ENCODE assay signal across 8 cellular contexts in genomic region chr1:31216016-31216415, GRCh38. TPM values are rescaled to one million over a fixed set of nuclear protein-coding genes. Genes with fewer than 3 reads are reported as not detected.
DNase-seq lines count a peak whose midpoint lies in the region; ATAC-seq and TF ChIP-seq lines count a peak whose summit lies in the region.

No MANE protein-coding gene starts in this region.

- no peak overlapping the region for H3K56ac ChIP-seq in IMR-90 (ENCODE audit: extremely low read depth, insufficient read depth, low read length)

- no peaks in the 10 kb centered on the region for H3K9me1 ChIP-seq in IMR-90 (ENCODE audit: insufficient read depth, low read length)

- POLR2A ChIA-PET in IMR-90 (lab: Charles Lee; ENCODE audit: unreplicated experiment) = no interaction called here

- H2BK120ac ChIP-seq in IMR-90 (ENCODE audit: low read depth, low read length) = no peak overlapping the region

- H3K4me3 ChIP-seq in IMR-90 (ENCODE audit: insufficient read depth, low read depth, low read length) = no peak overlapping the region

- no peak overlapping the region for H4K5ac ChIP-seq in IMR-90 (ENCODE audit: low read depth, low read length)

- BruUV-seq in IMR-90 (replicated peaks; lab: Mats Ljungman, UMichigan) = no TSS peak

- H3K36me3 ChIP-seq in IMR-90 (ENCODE audit: control insufficient read depth, insufficient read depth, low read length) = no peaks in the 10 kb centered on the region

- in situ Hi-C loops in IMR-90 (cut with MboI; ENCODE audit: low sequenced_read_pairs) = no loop called here

- peak overlapping the region; percentile 43 for H2AFZ ChIP-seq in IMR-90 (replicated peaks; ENCODE audit: low read length, poor library complexity)

- H3K4me1 ChIP-seq in IMR-90 (ENCODE audit: control insufficient read depth, insufficient read depth, low read length) = no peaks in the 10 kb centered on the region

- no peak overlapping the region for H3K27ac ChIP-seq in IMR-90 (ENCODE audit: insufficient read depth, low read length)

- peaks cover 25% of the 10 kb centered on the region for H3K27me3 ChIP-seq in IMR-90 (ENCODE audit: control insufficient read depth, insufficient read depth, low read length)

- ATAC-seq in IMR-90 (ENCODE audit: low read depth) (no peak), HG03039 (IDR thresholded peaks at IDR 0.05; ENCODE audit: unreplicated experiment) (no peak), GM18511 (IDR thresholded peaks at IDR 0.05; ENCODE audit: unreplicated experiment) (no peak)

- no peak overlapping the region for H4K8ac ChIP-seq in IMR-90 (ENCODE audit: low read depth in 2 of 2, low read length in 2 of 2)

- no peak overlapping the region for H3K18ac ChIP-seq in IMR-90 (ENCODE audit: low read depth, low read length)

- dilution Hi-C loops in IMR-90 (cut with HindIII; ENCODE audit: low sequenced_read_pairs, unreplicated experiment) = no loop called here

- no peak overlapping the region for H3K23ac ChIP-seq in IMR-90 (ENCODE audit: low read depth, low read length)

- TF ChIP-seq CTCF in IMR-90 (conservative IDR thresholded peaks at IDR 0.05; ENCODE audit: low read depth, low read length) = no peak

- no peak overlapping the region for H2BK20ac ChIP-seq in IMR-90 (ENCODE audit: low read depth, low read length)

- no peak for TF ChIP-seq POLR2A in IMR-90 (IDR thresholded peaks at IDR 0.05; ENCODE audit: low read depth, low read length)

- no peaks in the 10 kb centered on the region for H3K79me1 ChIP-seq in IMR-90 (ENCODE audit: low read depth in 1 of 2, low read length in 2 of 2)

- H3K9me3 ChIP-seq in IMR-90 (ENCODE audit: control insufficient read depth, insufficient read depth, low read length) = peaks cover 3% of the 10 kb centered on the region

- no CpG with 5 or more reads among the region's 10 CpGs for WGBS in IMR-90 (ENCODE audit: extremely low coverage in 2 of 2, insufficient read length in 1 of 2), 2 experiments

- no peaks in the 10 kb centered on the region for H4K20me1 ChIP-seq in IMR-90 (ENCODE audit: insufficient read depth, low read length)

- TF ChIP-seq RAD21 in IMR-90 (IDR thresholded peaks at IDR 0.05; ENCODE audit: low read length) = no peak

- H2BK15ac ChIP-seq in IMR-90 (ENCODE audit: low read depth, low read length) = no peak overlapping the region

- intact Hi-C loops in IMR-90 (cut with micrococcal nuclease) = no loop called here

- DNase-seq in IMR-90 (peak; percentile 17), RPMI7951 (ENCODE audit: low read depth) (peak; percentile 41), glomerular visceral epithelial cell (ENCODE audit: extremely low spot score) (peak; percentile 10), renal cortical epithelial cell (ENCODE audit: low read depth) (peak; percentile 23), SW 1271 (lab: John Stamatoyannopoulos, UW) (no peak), dedifferentiated amniotic fluid mesenchymal stem cell (ENCODE audit: extremely low spot score) (no peak)

- no peak overlapping the region for H3K4ac ChIP-seq in IMR-90 (ENCODE audit: low read depth, low read length)

- H2BK5ac ChIP-seq in IMR-90 (ENCODE audit: low read depth, low read length, poor library complexity, severe bottlenecking) = no peak overlapping the region

- no peak overlapping the region for H3K4me2 ChIP-seq in IMR-90 (ENCODE audit: low read depth, low read length)

- CTCF ChIA-PET in IMR-90 (lab: Yijun Ruan, JAX) = no interaction called here

- H4K91ac ChIP-seq in IMR-90 (ENCODE audit: insufficient read depth, low read depth, low read length) = no peak overlapping the region

- no peak overlapping the region for H2AK9ac ChIP-seq in IMR-90 (replicated peaks; ENCODE audit: low read depth, low read length, poor library complexity)

- H2AK5ac ChIP-seq in IMR-90 (ENCODE audit: low read depth, low read length) = no peak overlapping the region

- no peak overlapping the region for H3K9ac ChIP-seq in IMR-90 (ENCODE audit: low read depth, low read length)

- H3K14ac ChIP-seq in IMR-90 (replicated peaks; ENCODE audit: low read depth, low read length) = no peak overlapping the region

TF ChIP-seq in IMR-90, 13 proteins besides CTCF, POLR2A, EP300 and RAD21:
- TF ChIP-seq MAZ (IDR thresholded peaks at IDR 0.05; ENCODE audit: borderline replicate concordance, low read depth, low read length) = no peak
- no peak for TF ChIP-seq RCOR1 (IDR thresholded peaks at IDR 0.05; ENCODE audit: insufficient replicate concordance, low read length)
- TF ChIP-seq MAFK (IDR thresholded peaks at IDR 0.05; ENCODE audit: low read depth, low read length) = no peak
- no peak for TF ChIP-seq SMC3 (IDR thresholded peaks at IDR 0.05; ENCODE audit: low read depth, low read length)
- no peak for TF ChIP-seq MXI1 (IDR thresholded peaks at IDR 0.05; ENCODE audit: borderline replicate concordance, low read depth, low read length)
- TF ChIP-seq, protein P1, sequence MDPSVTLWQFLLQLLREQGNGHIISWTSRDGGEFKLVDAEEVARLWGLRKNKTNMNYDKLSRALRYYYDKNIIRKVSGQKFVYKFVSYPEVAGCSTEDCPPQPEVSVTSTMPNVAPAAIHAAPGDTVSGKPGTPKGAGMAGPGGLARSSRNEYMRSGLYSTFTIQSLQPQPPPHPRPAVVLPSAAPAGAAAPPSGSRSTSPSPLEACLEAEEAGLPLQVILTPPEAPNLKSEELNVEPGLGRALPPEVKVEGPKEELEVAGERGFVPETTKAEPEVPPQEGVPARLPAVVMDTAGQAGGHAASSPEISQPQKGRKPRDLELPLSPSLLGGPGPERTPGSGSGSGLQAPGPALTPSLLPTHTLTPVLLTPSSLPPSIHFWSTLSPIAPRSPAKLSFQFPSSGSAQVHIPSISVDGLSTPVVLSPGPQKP (IDR thresholded peaks at IDR 0.05; ENCODE audit: borderline replicate concordance, low read depth, low read length) = no peak
- TF ChIP-seq RFX5 (IDR thresholded peaks at IDR 0.05; ENCODE audit: low read depth, low read length) = no peak
- TF ChIP-seq BHLHE40 (IDR thresholded peaks at IDR 0.05; ENCODE audit: low read depth, low read length) = no peak
- TF ChIP-seq, protein P2, sequence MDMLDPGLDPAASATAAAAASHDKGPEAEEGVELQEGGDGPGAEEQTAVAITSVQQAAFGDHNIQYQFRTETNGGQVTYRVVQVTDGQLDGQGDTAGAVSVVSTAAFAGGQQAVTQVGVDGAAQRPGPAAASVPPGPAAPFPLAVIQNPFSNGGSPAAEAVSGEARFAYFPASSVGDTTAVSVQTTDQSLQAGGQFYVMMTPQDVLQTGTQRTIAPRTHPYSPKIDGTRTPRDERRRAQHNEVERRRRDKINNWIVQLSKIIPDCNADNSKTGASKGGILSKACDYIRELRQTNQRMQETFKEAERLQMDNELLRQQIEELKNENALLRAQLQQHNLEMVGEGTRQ (IDR thresholded peaks at IDR 0.05; ENCODE audit: low read depth, low read length) = no peak
- no peak for TF ChIP-seq NFE2L2 (IDR thresholded peaks at IDR 0.05; ENCODE audit: low read depth, low read length)
- TF ChIP-seq CEBPB (IDR thresholded peaks at IDR 0.05; ENCODE audit: low read depth, low read length) = no peak
- no peak for TF ChIP-seq CHD1 (IDR thresholded peaks at IDR 0.05; ENCODE audit: low read depth, low read length)
- TF ChIP-seq FOS (IDR thresholded peaks at IDR 0.05; ENCODE audit: low read depth, low read length) = no peak

RNA-seq across cellular contexts. Expression of gene NKAIN1, which starts 23.7 kb away (rescaled TPM):
- total RNA-seq in IMR-90 (2012; rRNA removed) = under 0.01 TPM in 2 replicates
- 0.09 TPM in 1 of 2 replicates, not detected in the other for polyA plus RNA-seq in IMR-90 (2012; rRNA removed)
- polyA plus RNA-seq in IMR-90 (2012; cell fraction: cytosol; rRNA removed) = 0.03 and 0.11 TPM in 2 replicates
- polyA plus RNA-seq in IMR-90 (2012; cell fraction: nucleus; rRNA removed; ENCODE audit: low replicate concordance) = 0.02 and 0.07 TPM in 2 replicates
- total RNA-seq in RPMI7951 (2014; rRNA removed; shearing (Covaris generic)) = 0.20 and 2.2 TPM in 2 replicates
- 0.10 TPM in 1 of 2 replicates, not detected in the other for total RNA-seq in renal cortical epithelial cell

Comparison
In these comparisons a context has a peak if more than half of its experiments do, and no peak if none do; other contexts are left out.
1. DNase-seq: peak in IMR-90 (single experiment), RPMI7951 (single experiment), glomerular visceral epithelial cell (single experiment) and renal cortical epithelial cell (single experiment); none in SW 1271 (0 of 2) and dedifferentiated amniotic fluid mesenchymal stem cell (single experiment).